ENCODE assay signal across 8 cellular contexts in genomic region chr10:30422981-30423654, GRCh38. TPM values are rescaled to one million over a fixed set of nuclear protein-coding genes. Genes with fewer than 3 reads are reported as not detected.
DNase-seq lines count a peak whose midpoint lies in the region; ATAC-seq and TF ChIP-seq lines count a peak whose summit lies in the region.

No MANE protein-coding gene starts in this region.

- peaks cover 51% of the 10 kb centered on the region for H3K4me1 Mint-ChIP-seq in activated CD8-positive, alpha-beta T cell treated with anti-CD3 and anti-CD28 coated beads, Interleukin-2, amount 10 ng/mL, durations not matched to agents 7 days and 5 days (ENCODE audit: low read depth)

- H3K4me3 ChIP-seq in H7 (ENCODE audit: insufficient read depth, low read depth, low read length) (no peak overlapping the region), cardiac muscle cell (no peak overlapping the region), sigmoid colon (no peak overlapping the region)

- ATAC-seq in activated CD8-positive, alpha-beta T cell treated with anti-CD3 and anti-CD28 coated beads, Interleukin-2, amount 10 ng/mL, durations not matched to agents 7 days and 5 days, result no peak

- no peaks in the 10 kb centered on the region for H3K9me3 ChIP-seq in cardiac muscle cell (ENCODE audit: low read depth)
- no peaks in the 10 kb centered on the region for H3K9me3 ChIP-seq in sigmoid colon

- 28 to 49% methylated on average over 8 of the region's 8 CpGs for WGBS in sigmoid colon, 2 donors

- TF ChIP-seq CTCF in cardiac muscle cell (IDR thresholded peaks at IDR 0.05; ENCODE audit: low read depth, low read length), result no peak
- TF ChIP-seq CTCF in sigmoid colon (IDR thresholded peaks at IDR 0.05), result no peak

- no peak overlapping the region for H3K27ac Mint-ChIP-seq in activated CD8-positive, alpha-beta T cell treated with anti-CD3 and anti-CD28 coated beads, Interleukin-2, amount 10 ng/mL, durations not matched to agents 7 days and 5 days

- no peaks in the 10 kb centered on the region for H3K9me3 Mint-ChIP-seq in activated CD8-positive, alpha-beta T cell treated with anti-CD3 and anti-CD28 coated beads, Interleukin-2, amount 10 ng/mL, durations not matched to agents 7 days and 5 days (ENCODE audit: insufficient read depth)

- H3K27me3 Mint-ChIP-seq in activated CD8-positive, alpha-beta T cell treated with anti-CD3 and anti-CD28 coated beads, Interleukin-2, amount 10 ng/mL, durations not matched to agents 7 days and 5 days (ENCODE audit: low read depth), result no peaks in the 10 kb centered on the region

- H3K36me3 ChIP-seq in H7 (replicated peaks; ENCODE audit: control insufficient read depth, insufficient read depth, low read length) (no peaks in the 10 kb centered on the region), cardiac muscle cell (no peaks in the 10 kb centered on the region), sigmoid colon (no peaks in the 10 kb centered on the region)

- H3K36me3 Mint-ChIP-seq in activated CD8-positive, alpha-beta T cell treated with anti-CD3 and anti-CD28 coated beads, Interleukin-2, amount 10 ng/mL, durations not matched to agents 7 days and 5 days (ENCODE audit: low read depth), result peaks cover 2% of the 10 kb centered on the region

- no peaks in the 10 kb centered on the region for H3K27me3 ChIP-seq in H7 (ENCODE audit: control insufficient read depth, insufficient read depth, low read length)
- H3K27me3 ChIP-seq in cardiac muscle cell, result no peaks in the 10 kb centered on the region
- H3K27me3 ChIP-seq in sigmoid colon, result no peaks in the 10 kb centered on the region

- H3K27ac ChIP-seq in cardiac muscle cell (peak overlapping the region; percentile 20), sigmoid colon (peak overlapping the region; percentile 28 to 69 (median 37))

- CTCF ChIA-PET in activated CD8-positive, alpha-beta T cell treated with anti-CD3 and anti-CD28 coated beads, Interleukin-2, amount 10 ng/mL, durations not matched to agents 7 days and 5 days (lab: Charles Lee), result interaction anchor here (0.6 to 1.3 kb wide), 5 partner anchors 10 to 160 kb away, joined by 3 to 5 read pairs (median 4); no protein-coding TSS in a partner anchor

- no peak for TF ChIP-seq EP300 in sigmoid colon (IDR thresholded peaks at IDR 0.05)

- intact Hi-C loops in sigmoid colon (cut with DNase I), result no loop called here

- H3K4me3 Mint-ChIP-seq in activated CD8-positive, alpha-beta T cell treated with anti-CD3 and anti-CD28 coated beads, Interleukin-2, amount 10 ng/mL, durations not matched to agents 7 days and 5 days, result no peak overlapping the region

- DNase-seq in H7 (peak; percentile 33), SIG-M5 treated with dmso at 0.1 percent for 504 hours (lab: John Stamatoyannopoulos, UW; ENCODE audit: unreplicated experiment) (peak; percentile 75), cardiac muscle cell (ENCODE audit: low read depth in 1 of 2, low spot score in 1 of 2) (peak in 1 of 2 donors; percentile 82), sigmoid colon (peak; percentile 78), D341Med (ENCODE audit: low spot score) (no peak)
- no peak for DNase-seq in stimulated activated CD4-positive, alpha-beta T cell treated with anti-CD3 and anti-CD28 coated beads, Interleukin-4, amount 100 ng/mL, for 1 hour
- no peak for DNase-seq in activated CD8-positive, alpha-beta T cell treated with anti-CD3 and anti-CD28 coated beads, Interleukin-2, amount 10 ng/mL, durations not matched to agents 7 days and 5 days
- DNase-seq in stimulated activated CD4-positive, alpha-beta T cell treated with anti-CD3 and anti-CD28 coated beads, Interleukin-1b, Interleukin-23, amount 100 ng/mL, for 48 hours, result no peak

- POLR2A ChIA-PET in activated CD8-positive, alpha-beta T cell treated with anti-CD3 and anti-CD28 coated beads, Interleukin-2, amount 10 ng/mL, durations not matched to agents 7 days and 5 days (lab: Charles Lee), result interaction anchor here (1.0 kb wide), 1 partner anchor 11 kb away, joined by 7 read pairs; the partner anchor contains the start of gene MAP3K8

- no peak for TF ChIP-seq POLR2A in sigmoid colon (IDR thresholded peaks at IDR 0.05)

- H3K4me1 ChIP-seq in cardiac muscle cell (ENCODE audit: low read depth) (peaks cover 6% of the 10 kb centered on the region), sigmoid colon (no peaks in the 10 kb centered on the region)

RNA-seq across cellular contexts. Expression of gene MAP3K8, which starts 10.9 kb away (rescaled TPM):
- 10.5 and 12.9 TPM in 2 replicates for total RNA-seq in H7 (2014; rRNA removed; shearing (Covaris generic))
- total RNA-seq in cardiac muscle cell (5.5 and 5.8 TPM in 2 replicates), sigmoid colon (10 to 100 TPM; 13.6 to 66.5 (median 17.2) TPM)
- polyA plus RNA-seq in cardiac muscle cell (6.7 and 7.8 TPM in 2 replicates), sigmoid colon (10 to 100 TPM in 1 of 3 donors, 1 to 10 TPM in 2; 6.0 to 17.5 (median 7.2) TPM)
- total RNA-seq in activated CD8-positive, alpha-beta T cell treated with anti-CD3 and anti-CD28 coated beads, Interleukin-2, amount 10 ng/mL, durations not matched to agents 7 days and 5 days, result 10 to 100 TPM; 26.0 to 27.7 TPM

Comparison
In these comparisons a context has a peak if more than half of its experiments do, and no peak if none do; other contexts are left out.
1. DNase-seq: peak in H7 (single experiment), SIG-M5 treated with dmso at 0.1 percent for 504 hours (single experiment) and sigmoid colon (single experiment); none in stimulated activated CD4-positive, alpha-beta T cell treated with anti-CD3 and anti-CD28 coated beads, Interleukin-4, amount 100 ng/mL, for 1 hour (single experiment), D341Med (single experiment), activated CD8-positive, alpha-beta T cell treated with anti-CD3 and anti-CD28 coated beads, Interleukin-2, amount 10 ng/mL, durations not matched to agents 7 days and 5 days (single experiment) and stimulated activated CD4-positive, alpha-beta T cell treated with anti-CD3 and anti-CD28 coated beads, Interleukin-1b, Interleukin-23, amount 100 ng/mL, for 48 hours (single experiment).